ENCODE assay signal across 23 cellular contexts in genomic region chr2:237572742-237573101, GRCh38. TPM values are rescaled to one million over a fixed set of nuclear protein-coding genes. Genes with fewer than 3 reads are reported as not detected.
A peak's percentile ranks its signal among the peaks of the same experiment; 100 is the strongest.
DNase-seq lines count a peak whose midpoint lies in the region; ATAC-seq and TF ChIP-seq lines count a peak whose summit lies in the region.
"Had no signal": no experiment of that assay in that cellular context is flagged by ENCODE, and none has a peak within 500 bp of the region (broad histone marks: within the 10 kb centered on the region; RNA-seq: fewer than 3 reads in every experiment).

No MANE protein-coding gene starts in this region.

- no peak for TF ChIP-seq CTCF in OCI-LY3 (IDR thresholded peaks at IDR 0.05; ENCODE audit: low read depth, low read length)

- no peak overlapping the region for H3K4me2 ChIP-seq in OCI-LY3 (ENCODE audit: low read length)

- peak; percentile 38 for ATAC-seq in left lobe of liver
- ATAC-seq in sciatic nerve = peak; percentile 1
- no peak for ATAC-seq in HG03025 (IDR thresholded peaks at IDR 0.05; ENCODE audit: low FRiP score, unreplicated experiment)

- H3K27ac ChIP-seq in ACC112 (ENCODE audit: low read depth, low read length) = no peak overlapping the region
- H3K27ac ChIP-seq in OCI-LY3 (ENCODE audit: low read length) = no peak overlapping the region
- H3K27ac ChIP-seq: dorsolateral prefrontal cortex, epithelial cell of prostate, upper lobe of left lung had no signal

- H2AFZ ChIP-seq in ACC112 (ENCODE audit: low read length, unreplicated experiment) (peak overlapping the region; percentile 35), OCI-LY3 (ENCODE audit: low read depth, low read length) (peak overlapping the region; percentile 96)

- no peak for DNase-seq in left lobe of liver (ENCODE audit: low spot score)
- DNase-seq in sciatic nerve (ENCODE audit: low spot score) = no peak
- no peak for DNase-seq in activated naive CD4-positive, alpha-beta T cell (lab: John Stamatoyannopoulos, UW)
- no peak for DNase-seq in activated gamma-delta T cell (lab: John Stamatoyannopoulos, UW)
- DNase-seq in foreskin melanocyte = no peak
- DNase-seq: activated CD4-positive, alpha-beta T cell treated with anti-CD3 and anti-CD28 coated beads, Interleukin-2, amount 50 U/mL, for 48 hours; activated effector memory CD4-positive, alpha-beta T cell treated with anti-CD3 and anti-CD28 coated beads, Interleukin-2, amount 50 U/mL, for 16 hours; CD4-positive, alpha-beta memory T cell; islet precursor cell; naive B cell; NCI-H187 treated with DMSO at 0.1 percent for 48 hours; NCI-H82; stimulated activated CD4-positive, alpha-beta T cell treated with anti-CD3 and anti-CD28 coated beads, Interleukin-4, amount 100 ng/mL, for 4 hours; stomach had no signal

- no peaks in the 10 kb centered on the region for H3K9me3 ChIP-seq in OCI-LY3 (ENCODE audit: insufficient read depth, low read length)
- H3K9me3 ChIP-seq: prostate gland, stomach, upper lobe of left lung had no signal

- no peak overlapping the region for H3K4me3 ChIP-seq in ACC112 (ENCODE audit: low read depth, low read length)
- H3K4me3 ChIP-seq in OCI-LY3 (ENCODE audit: low read length) = no peak overlapping the region
- H3K4me3 ChIP-seq: prostate gland, stomach, upper lobe of left lung had no signal

- intact Hi-C loops in sciatic nerve (cut with DNase I) = loop anchor here (5.0 kb wide), 1 partner anchor 60 kb away; no protein-coding TSS in a partner anchor

- H3K79me2 ChIP-seq in ACC112 (ENCODE audit: control insufficient read depth, insufficient read depth, low read length, unreplicated experiment) (no peaks in the 10 kb centered on the region), OCI-LY3 (ENCODE audit: low read length) (no peaks in the 10 kb centered on the region)

- no peaks in the 10 kb centered on the region for H4K20me1 ChIP-seq in OCI-LY3 (ENCODE audit: insufficient read depth, low read length)

- H3K36me3 ChIP-seq in ACC112 (ENCODE audit: insufficient read depth, low read length) = no peaks in the 10 kb centered on the region
- H3K36me3 ChIP-seq in OCI-LY3 (replicated peaks; ENCODE audit: low read depth, low read length) = no peaks in the 10 kb centered on the region
- H3K36me3 ChIP-seq: prostate gland had no signal

- H3K9ac ChIP-seq in OCI-LY3 (ENCODE audit: low read length) = no peak overlapping the region

- H3K27me3 ChIP-seq in ACC112 (ENCODE audit: insufficient read depth, low read length) (no peaks in the 10 kb centered on the region), OCI-LY3 (ENCODE audit: low read depth, low read length) (no peaks in the 10 kb centered on the region)
- H3K27me3 ChIP-seq: dorsolateral prefrontal cortex, upper lobe of left lung had no signal

- H3K4me1 ChIP-seq in ACC112 (ENCODE audit: control insufficient read depth, insufficient read depth, low read length, unreplicated experiment) = peaks cover 6% of the 10 kb centered on the region
- peaks cover 10% of the 10 kb centered on the region; the same call in 1 of the 2 replicates for H3K4me1 ChIP-seq in OCI-LY3 (ENCODE audit: low read length)

RNA-seq across cellular contexts. Expression of gene PRLH, which starts 6.3 kb away (rescaled TPM):
- total RNA-seq in left lobe of liver (not detected), sciatic nerve (not detected)
- total RNA-seq: activated B cell treated with CpG ODN at 0.5 μM for 24 hours; cardiac septum; CD4-positive, alpha-beta memory T cell; dorsolateral prefrontal cortex; prostate gland; stomach; upper lobe of left lung had no signal

RNA-seq across cellular contexts. Expression of gene RAB17, which starts 17.8 kb away (rescaled TPM):
- 88.5 TPM for total RNA-seq in left lobe of liver
- total RNA-seq in sciatic nerve = 1.1 TPM
- total RNA-seq: activated B cell treated with CpG ODN at 0.5 μM for 24 hours; CD4-positive, alpha-beta memory T cell had no signal

RNA-seq across cellular contexts. Expression of gene LRRFIP1, which starts 54.7 kb away (rescaled TPM):
- total RNA-seq in left lobe of liver (33.6 TPM), sciatic nerve (84.8 TPM)

Comparison
In these comparisons a context has a peak if more than half of its experiments do, and no peak if none do; other contexts are left out.
1. RNA of gene RAB17, which starts 17.8 kb away (total RNA-seq): 88.5 TPM in left lobe of liver (single experiment); 1.1 TPM in sciatic nerve (single experiment); every median in the first group is over 10 times any median in the second.